Comparison of ENCODE assay signal across 36 cellular contexts in the genomic region with DNA sequence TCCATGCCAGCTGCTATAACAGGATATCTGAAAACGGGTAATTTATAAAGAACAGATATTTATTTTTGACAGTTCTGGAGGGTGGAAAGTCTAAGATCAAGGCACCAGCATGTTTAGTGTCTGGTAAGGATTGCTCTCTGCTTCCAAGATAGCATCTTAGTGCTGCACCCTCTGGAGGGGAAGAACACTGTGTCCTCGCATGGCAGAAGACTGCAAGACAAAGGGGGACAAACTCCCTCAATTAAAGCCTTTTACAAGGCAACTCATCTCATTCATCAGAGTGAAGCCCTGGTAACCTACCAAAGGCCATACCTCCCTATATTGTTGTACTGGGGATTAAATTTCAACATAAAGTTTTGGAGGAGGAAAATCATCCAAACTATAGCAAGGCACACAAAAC.
"Had no signal": no experiment of that assay in that cellular context is flagged by ENCODE, and none has a peak within 500 bp of the region (broad histone marks: within the 10 kb centered on the region; RNA-seq: fewer than 3 reads in every experiment).

No MANE protein-coding gene starts in this region.

- H3K9me3 Mint-ChIP-seq: activated CD4-positive, alpha-beta T cell treated with anti-CD3 and anti-CD28 coated beads, Interleukin-2, amount 10 ng/mL, durations not matched to agents 7 days and 5 days; activated naive CD4-positive, alpha-beta T cell treated with anti-CD3 and anti-CD28 coated beads, Interleukin-2, amount 10 ng/mL, durations not matched to agents 7 days and 5 days; activated naive CD8-positive, alpha-beta T cell treated with anti-CD3 and anti-CD28 coated beads, Interleukin-2, amount 10 ng/mL, durations not matched to agents 7 days and 5 days; activated naive CD8-positive, alpha-beta T cell treated with anti-CD3 and anti-CD28 coated beads, Interleukin-2, amount 50 U/mL, for 24 hours; activated T-helper 2 cell treated with anti-CD3 and anti-CD28 coated beads, Interferon-gamma antibody, Interleukin-2, Interleukin-4, amounts not matched to agents 10 μg/mL and 5 μg/mL and 100 μg/mL, durations not matched to agents 14 hours and 24 hours and 36 hours; T-helper 1 cell treated with Interleukin-12 subunit alpha and Interleukin-12 subunit beta and Interleukin-4 antibody, amounts not matched to agents 30 μg/mL and 1 μg/mL, for 36 hours; T-helper 2 cell treated with Interferon-gamma antibody and Interleukin-4, amounts not matched to agents 5 μg/mL and 100 μg/mL, for 36 hours had no signal

- H3K27ac ChIP-seq: ascending aorta, cardiac muscle cell, VCaP had no signal

- H3K4me3 ChIP-seq: ascending aorta, cardiac muscle cell had no signal

- H3K36me3 ChIP-seq: ascending aorta, cardiac muscle cell had no signal

- DNase-seq: activated CD4-positive, alpha-beta memory T cell treated with anti-CD3 and anti-CD28 coated beads, Interleukin-2, amount 10 ng/mL, durations not matched to agents 7 days and 5 days; activated CD4-positive, alpha-beta T cell treated with anti-CD3 and anti-CD28 coated beads for 1 hour; activated CD4-positive, alpha-beta T cell treated with anti-CD3 and anti-CD28 coated beads for 36 hours; activated CD4-positive, alpha-beta T cell treated with anti-CD3 and anti-CD28 coated beads for 48 hours; activated CD4-positive, alpha-beta T cell treated with anti-CD3 and anti-CD28 coated beads, Interleukin-2, amount 10 ng/mL, durations not matched to agents 7 days and 5 days; activated CD4-positive, alpha-beta T cell treated with anti-CD3 and anti-CD28 coated beads, Interleukin-2, amount 50 U/mL, for 48 hours; activated CD4-positive, CD25-positive, alpha-beta regulatory T cell; activated CD8-positive, alpha-beta memory T cell treated with anti-CD3 and anti-CD28 coated beads for 24 hours; activated CD8-positive, alpha-beta memory T cell treated with anti-CD3 and anti-CD28 coated beads, Interleukin-2, amount 10 ng/mL, durations not matched to agents 7 days and 5 days; activated CD8-positive, alpha-beta memory T cell treated with anti-CD3 and anti-CD28 coated beads, Interleukin-2, amount 50 U/mL, for 48 hours; activated CD8-positive, alpha-beta T cell treated with anti-CD3 and anti-CD28 coated beads, Interleukin-2, amount 10 ng/mL, durations not matched to agents 7 days and 5 days; activated effector memory CD4-positive, alpha-beta T cell treated with Interleukin-2 at 50 U/mL for 16 hours; activated gamma-delta T cell; activated naive CD4-positive, alpha-beta T cell treated with anti-CD3 and anti-CD28 coated beads, Interleukin-2, amount 10 ng/mL, durations not matched to agents 7 days and 5 days; activated naive CD4-positive, alpha-beta T cell treated with Interleukin-2 at 50 U/mL for 16 hours; activated naive CD8-positive, alpha-beta T cell treated with anti-CD3 and anti-CD28 coated beads, Interleukin-2, amount 10 ng/mL, durations not matched to agents 7 days and 5 days; activated naive CD8-positive, alpha-beta T cell treated with anti-CD3 and anti-CD28 coated beads, Interleukin-2, amount 50 U/mL, for 24 hours; activated T-cell treated with anti-CD3 and anti-CD28 coated beads, Interleukin-2, amount 50 U/mL, for 24 hours; activated T-cell treated with anti-CD3 and anti-CD28 coated beads, Interleukin-2, amount 50 U/mL, for 48 hours; amygdala; anterior cingulate cortex; caudate nucleus; cerebellar nuclear complex; T-helper 2 cell; T-helper 9 cell had no signal

- H3K27me3 ChIP-seq: ascending aorta, cardiac muscle cell had no signal

- H3K9me3 ChIP-seq: ascending aorta had no signal

- H3K4me1 ChIP-seq: ascending aorta had no signal

- H3K36me3 Mint-ChIP-seq: activated CD8-positive, alpha-beta memory T cell treated with anti-CD3 and anti-CD28 coated beads, Interleukin-2, amount 10 ng/mL, durations not matched to agents 7 days and 5 days; activated naive CD4-positive, alpha-beta T cell treated with anti-CD3 and anti-CD28 coated beads, Interleukin-2, amount 10 ng/mL, durations not matched to agents 7 days and 5 days; activated naive CD4-positive, alpha-beta T cell treated with anti-CD3 and anti-CD28 coated beads, Interleukin-2, amount 50 U/mL, for 24 hours; activated naive CD8-positive, alpha-beta T cell; activated naive CD8-positive, alpha-beta T cell treated with anti-CD3 and anti-CD28 coated beads, Interleukin-2, amount 10 ng/mL, durations not matched to agents 7 days and 5 days; brain had no signal

- H3K4me3 Mint-ChIP-seq: activated CD4-positive, alpha-beta memory T cell treated with anti-CD3 and anti-CD28 coated beads, Interleukin-2, amount 10 ng/mL, durations not matched to agents 7 days and 5 days; activated CD4-positive, alpha-beta T cell treated with anti-CD3 and anti-CD28 coated beads for 36 hours; activated CD4-positive, alpha-beta T cell treated with anti-CD3 and anti-CD28 coated beads, Interleukin-2, amount 10 ng/mL, durations not matched to agents 7 days and 5 days; activated CD8-positive, alpha-beta memory T cell treated with anti-CD3 and anti-CD28 coated beads, Interleukin-2, amount 10 ng/mL, durations not matched to agents 7 days and 5 days; activated CD8-positive, alpha-beta T cell treated with anti-CD3 and anti-CD28 coated beads, Interleukin-2, amount 10 ng/mL, durations not matched to agents 7 days and 5 days; activated naive CD4-positive, alpha-beta T cell treated with anti-CD3 and anti-CD28 coated beads, Interleukin-2, amount 10 ng/mL, durations not matched to agents 7 days and 5 days; activated naive CD4-positive, alpha-beta T cell treated with anti-CD3 and anti-CD28 coated beads, Interleukin-2, amount 50 U/mL, for 24 hours; activated naive CD8-positive, alpha-beta T cell; activated naive CD8-positive, alpha-beta T cell treated with anti-CD3 and anti-CD28 coated beads, Interleukin-2, amount 10 ng/mL, durations not matched to agents 7 days and 5 days; activated naive CD8-positive, alpha-beta T cell treated with anti-CD3 and anti-CD28 coated beads, Interleukin-2, amount 50 U/mL, for 24 hours; activated T-cell treated with anti-CD3 and anti-CD28 coated beads, Interleukin-2, amount 50 U/mL, for 24 hours; brain; central memory CD8-positive, alpha-beta T cell; T-helper 1 cell treated with Interleukin-12 subunit alpha and Interleukin-12 subunit beta and Interleukin-4 antibody, amounts not matched to agents 30 μg/mL and 1 μg/mL, for 36 hours; T-helper 2 cell treated with Interferon-gamma antibody and Interleukin-4, amounts not matched to agents 5 μg/mL and 100 μg/mL, for 36 hours had no signal

- H3K4me1 Mint-ChIP-seq: activated CD4-positive, alpha-beta memory T cell treated with anti-CD3 and anti-CD28 coated beads, Interleukin-2, amount 10 ng/mL, durations not matched to agents 7 days and 5 days; activated CD4-positive, alpha-beta T cell treated with anti-CD3 and anti-CD28 coated beads for 36 hours; activated CD4-positive, alpha-beta T cell treated with anti-CD3 and anti-CD28 coated beads, Interleukin-2, amount 10 ng/mL, durations not matched to agents 7 days and 5 days; activated CD8-positive, alpha-beta memory T cell treated with anti-CD3 and anti-CD28 coated beads, Interleukin-2, amount 10 ng/mL, durations not matched to agents 7 days and 5 days; activated naive CD4-positive, alpha-beta T cell treated with anti-CD3 and anti-CD28 coated beads, Interleukin-2, amount 10 ng/mL, durations not matched to agents 7 days and 5 days; activated naive CD4-positive, alpha-beta T cell treated with anti-CD3 and anti-CD28 coated beads, Interleukin-2, amount 50 U/mL, for 24 hours; activated naive CD8-positive, alpha-beta T cell treated with anti-CD3 and anti-CD28 coated beads, Interleukin-2, amount 10 ng/mL, durations not matched to agents 7 days and 5 days; activated naive CD8-positive, alpha-beta T cell treated with anti-CD3 and anti-CD28 coated beads, Interleukin-2, amount 50 U/mL, for 24 hours; brain; central memory CD8-positive, alpha-beta T cell had no signal

- H3K27me3 Mint-ChIP-seq: activated CD4-positive, alpha-beta memory T cell treated with anti-CD3 and anti-CD28 coated beads, Interleukin-2, amount 10 ng/mL, durations not matched to agents 7 days and 5 days; activated CD4-positive, alpha-beta T cell treated with anti-CD3 and anti-CD28 coated beads for 36 hours; activated CD4-positive, alpha-beta T cell treated with anti-CD3 and anti-CD28 coated beads, Interleukin-2, amount 10 ng/mL, durations not matched to agents 7 days and 5 days; activated CD8-positive, alpha-beta memory T cell treated with anti-CD3 and anti-CD28 coated beads, Interleukin-2, amount 10 ng/mL, durations not matched to agents 7 days and 5 days; activated naive CD4-positive, alpha-beta T cell treated with anti-CD3 and anti-CD28 coated beads, Interleukin-2, amount 10 ng/mL, durations not matched to agents 7 days and 5 days; activated naive CD4-positive, alpha-beta T cell treated with anti-CD3 and anti-CD28 coated beads, Interleukin-2, amount 50 U/mL, for 24 hours; activated naive CD8-positive, alpha-beta T cell; activated naive CD8-positive, alpha-beta T cell treated with anti-CD3 and anti-CD28 coated beads, Interleukin-2, amount 10 ng/mL, durations not matched to agents 7 days and 5 days; activated naive CD8-positive, alpha-beta T cell treated with anti-CD3 and anti-CD28 coated beads, Interleukin-2, amount 50 U/mL, for 24 hours; activated T-cell treated with anti-CD3 and anti-CD28 coated beads, Interleukin-2, amount 50 U/mL, for 24 hours; brain; central memory CD8-positive, alpha-beta T cell had no signal

- ATAC-seq: activated CD4-positive, alpha-beta T cell treated with anti-CD3 and anti-CD28 coated beads for 36 hours; activated CD4-positive, CD25-positive, alpha-beta regulatory T cell treated with anti-CD3 and anti-CD28 coated beads, Interleukin-2, amount 50 U/mL, for 24 hours; activated CD8-positive, alpha-beta memory T cell treated with anti-CD3 and anti-CD28 coated beads, Interleukin-2, amount 10 ng/mL, durations not matched to agents 7 days and 5 days; activated CD8-positive, alpha-beta T cell treated with anti-CD3 and anti-CD28 coated beads, Interleukin-2, amount 10 ng/mL, durations not matched to agents 7 days and 5 days; activated naive CD8-positive, alpha-beta T cell treated with anti-CD3 and anti-CD28 coated beads, Interleukin-2, amount 50 U/mL, for 24 hours had no signal

- H3K27ac Mint-ChIP-seq: activated CD4-positive, alpha-beta memory T cell treated with anti-CD3 and anti-CD28 coated beads, Interleukin-2, amount 10 ng/mL, durations not matched to agents 7 days and 5 days; activated CD4-positive, alpha-beta T cell treated with anti-CD3 and anti-CD28 coated beads for 36 hours; activated CD4-positive, alpha-beta T cell treated with anti-CD3 and anti-CD28 coated beads, Interleukin-2, amount 10 ng/mL, durations not matched to agents 7 days and 5 days; activated CD8-positive, alpha-beta memory T cell treated with anti-CD3 and anti-CD28 coated beads, Interleukin-2, amount 10 ng/mL, durations not matched to agents 7 days and 5 days; activated CD8-positive, alpha-beta T cell treated with anti-CD3 and anti-CD28 coated beads, Interleukin-2, amount 10 ng/mL, durations not matched to agents 7 days and 5 days; activated naive CD4-positive, alpha-beta T cell treated with anti-CD3 and anti-CD28 coated beads, Interleukin-2, amount 10 ng/mL, durations not matched to agents 7 days and 5 days; activated naive CD4-positive, alpha-beta T cell treated with anti-CD3 and anti-CD28 coated beads, Interleukin-2, amount 50 U/mL, for 24 hours; activated naive CD8-positive, alpha-beta T cell; activated naive CD8-positive, alpha-beta T cell treated with anti-CD3 and anti-CD28 coated beads, Interleukin-2, amount 10 ng/mL, durations not matched to agents 7 days and 5 days; activated naive CD8-positive, alpha-beta T cell treated with anti-CD3 and anti-CD28 coated beads, Interleukin-2, amount 50 U/mL, for 24 hours; activated T-cell treated with anti-CD3 and anti-CD28 coated beads, Interleukin-2, amount 50 U/mL, for 24 hours; activated T-helper 2 cell treated with anti-CD3 and anti-CD28 coated beads, Interferon-gamma antibody, Interleukin-2, Interleukin-4, amounts not matched to agents 10 μg/mL and 5 μg/mL and 100 μg/mL, durations not matched to agents 14 hours and 24 hours and 36 hours; brain; T-helper 1 cell treated with Interleukin-12 subunit alpha and Interleukin-12 subunit beta and Interleukin-4 antibody, amounts not matched to agents 30 μg/mL and 1 μg/mL, for 36 hours; T-helper 2 cell treated with Interferon-gamma antibody and Interleukin-4, amounts not matched to agents 5 μg/mL and 100 μg/mL, for 36 hours had no signal
